Comparison of ENCODE assay signal across 25 cellular contexts in genomic region chr20:38372830-38373229, GRCh38. TPM values are rescaled to one million over a fixed set of nuclear protein-coding genes. Genes with fewer than 3 reads are reported as not detected.
"Had no signal": no experiment of that assay in that cellular context is flagged by ENCODE, and none has a peak within 500 bp of the region (broad histone marks: within the 10 kb centered on the region; RNA-seq: fewer than 3 reads in every experiment).

No MANE protein-coding gene starts in this region.

- H3K4me1 ChIP-seq: ascending aorta, gastrocnemius medialis, sigmoid colon, suprapubic skin, uterus had no signal

- H3K36me3 Mint-ChIP-seq: activated naive CD4-positive, alpha-beta T cell treated with anti-CD3 and anti-CD28 coated beads, Interleukin-2, amount 50 U/mL, for 72 hours; brain had no signal

- H3K9me3 Mint-ChIP-seq: activated naive CD4-positive, alpha-beta T cell treated with anti-CD3 and anti-CD28 coated beads, Interleukin-2, amount 50 U/mL, for 72 hours; activated T-cell treated with anti-CD3 and anti-CD28 coated beads, Interleukin-2, amount 50 U/mL, for 72 hours; T-helper 2 cell treated with Interferon-gamma antibody and Interleukin-4, amounts not matched to agents 5 μg/mL and 100 μg/mL, for 36 hours had no signal

- H3K9me3 ChIP-seq: ascending aorta, gastrocnemius medialis, sigmoid colon, suprapubic skin, uterus had no signal

- H3K4me1 Mint-ChIP-seq: activated CD4-positive, alpha-beta T cell treated with anti-CD3 and anti-CD28 coated beads for 36 hours; nephron had no signal

- H3K27me3 Mint-ChIP-seq: activated CD4-positive, alpha-beta T cell treated with anti-CD3 and anti-CD28 coated beads for 36 hours; brain had no signal

- H3K27ac Mint-ChIP-seq: activated CD4-positive, alpha-beta T cell treated with anti-CD3 and anti-CD28 coated beads for 36 hours; activated naive CD4-positive, alpha-beta T cell treated with anti-CD3 and anti-CD28 coated beads, Interleukin-2, amount 50 U/mL, for 72 hours; activated T-cell treated with anti-CD3 and anti-CD28 coated beads, Interleukin-2, amount 50 U/mL, for 72 hours; brain; nephron; T-helper 2 cell treated with Interferon-gamma antibody and Interleukin-4, amounts not matched to agents 5 μg/mL and 100 μg/mL, for 36 hours had no signal

- DNase-seq: activated CD4-positive, alpha-beta T cell treated with anti-CD3 and anti-CD28 coated beads for 36 hours; activated CD4-positive, alpha-beta T cell treated with anti-CD3 and anti-CD28 coated beads, Interleukin-2, amount 50 U/mL, for 4 hours; activated CD4-positive, CD25-positive, alpha-beta regulatory T cell; activated naive CD4-positive, alpha-beta T cell; activated T-cell treated with anti-CD3 and anti-CD28 coated beads for 4 hours; activated T-cell treated with anti-CD3 and anti-CD28 coated beads, Interleukin-2, amount 50 U/mL, for 72 hours; gastrocnemius medialis; glutamatergic neuron; islet precursor cell; mammary epithelial cell; sigmoid colon; stimulated activated naive CD4-positive, alpha-beta T cell; T-helper 1 cell; trophoblast cell had no signal

- H3K27ac ChIP-seq: cardiac muscle cell, gastrocnemius medialis, sigmoid colon, suprapubic skin had no signal

- H3K4me3 ChIP-seq: ascending aorta, cardiac muscle cell, gastrocnemius medialis, sigmoid colon, suprapubic skin, uterus had no signal

- H3K4me3 Mint-ChIP-seq: activated CD4-positive, alpha-beta T cell treated with anti-CD3 and anti-CD28 coated beads for 36 hours; activated T-cell treated with anti-CD3 and anti-CD28 coated beads, Interleukin-2, amount 50 U/mL, for 72 hours; brain; nephron; T-helper 2 cell treated with Interferon-gamma antibody and Interleukin-4, amounts not matched to agents 5 μg/mL and 100 μg/mL, for 36 hours had no signal

- ATAC-seq: activated CD4-positive, alpha-beta T cell treated with anti-CD3 and anti-CD28 coated beads for 36 hours; activated naive CD4-positive, alpha-beta T cell treated with anti-CD3 and anti-CD28 coated beads, Interleukin-2, amount 50 U/mL, for 72 hours; activated T-cell treated with anti-CD3 and anti-CD28 coated beads, Interleukin-2, amount 50 U/mL, for 72 hours; esophagus mucosa; gastrocnemius medialis had no signal

- H3K27me3 ChIP-seq: ascending aorta, cardiac muscle cell, gastrocnemius medialis, sigmoid colon, uterus had no signal

RNA-seq across cellular contexts. Expression of gene LBP, which starts 26.5 kb away (rescaled TPM):
- total RNA-seq: activated CD4-positive, alpha-beta T cell treated with anti-CD3 and anti-CD28 coated beads for 36 hours; activated naive CD4-positive, alpha-beta T cell treated with anti-CD3 and anti-CD28 coated beads, Interleukin-2, amount 50 U/mL, for 72 hours; activated T-cell treated with anti-CD3 and anti-CD28 coated beads, Interleukin-2, amount 50 U/mL, for 72 hours; cardiac muscle cell; endothelial cell of umbilical vein; mammary epithelial cell; osteocyte; uterus had no signal
- polyA plus RNA-seq: cardiac muscle cell, mammary epithelial cell had no signal
